In genomic region chr9:99109522-99109921, GRCh38 we compare ENCODE assay signal across 12 cellular contexts. TPM values are rescaled to one million over a fixed set of nuclear protein-coding genes. Genes with fewer than 3 reads are reported as not detected.
DNase-seq lines count a peak whose midpoint lies in the region; ATAC-seq and TF ChIP-seq lines count a peak whose summit lies in the region.
"Had no signal": no experiment of that assay in that cellular context is flagged by ENCODE, and none has a peak within 500 bp of the region (broad histone marks: within the 10 kb centered on the region; RNA-seq: fewer than 3 reads in every experiment).

No MANE protein-coding gene starts in this region.

- no peak overlapping the region for H3K4me3 ChIP-seq in CD8-positive, alpha-beta T cell (ENCODE audit: low read depth, low read length)
- peak overlapping the region; percentile 44 to 77 for H3K4me3 ChIP-seq in neutrophil (ENCODE audit: low read depth in 1 of 2, low read length in 1 of 2)
- H3K4me3 ChIP-seq: SJSA1 had no signal

- peak overlapping the region; percentile 50 for H3K4me3 Mint-ChIP-seq in CD8-positive, alpha-beta T cell

- no peaks in the 10 kb centered on the region for H3K27me3 Mint-ChIP-seq in CD8-positive, alpha-beta T cell (ENCODE audit: low read depth)

- intact Hi-C loops in CD8-positive, alpha-beta T cell (cut with DNase I, micrococcal nuclease) = loop anchor here (5.0 to 10.0 kb wide), 5 partner anchors 713 to 1125 kb away; partner anchors contain the start of genes ANP32B (in 1 of the 2), ERP44 (in 1 of the 2), INVS (in 1 of the 2) and NR4A3 (in 1 of the 2)

- peaks cover 3% of the 10 kb centered on the region for H3K9me3 Mint-ChIP-seq in CD8-positive, alpha-beta T cell

- H3K4me1 ChIP-seq in CD8-positive, alpha-beta T cell (ENCODE audit: insufficient read depth, low read length) = peaks cover 78% of the 10 kb centered on the region
- H3K4me1 ChIP-seq in neutrophil (ENCODE audit: control insufficient read depth in 1 of 2, insufficient read depth in 1 of 2, low read depth in 1 of 2, low read length in 1 of 2) = peaks cover 88 to 90% of the 10 kb centered on the region in 2 experiments

- H3K9me3 ChIP-seq in CD8-positive, alpha-beta T cell (ENCODE audit: low read length) = no peaks in the 10 kb centered on the region
- no peaks in the 10 kb centered on the region for H3K9me3 ChIP-seq in neutrophil
- H3K9me3 ChIP-seq: SJSA1 had no signal

- H3K27ac ChIP-seq in CD8-positive, alpha-beta T cell (ENCODE audit: low read depth, low read length) = no peak overlapping the region
- H3K27ac ChIP-seq in neutrophil = peak overlapping the region; percentile 94
- H3K27ac ChIP-seq: SJSA1 had no signal

- peaks cover 84% of the 10 kb centered on the region for H3K4me1 Mint-ChIP-seq in CD8-positive, alpha-beta T cell (ENCODE audit: low read depth)

- ATAC-seq in CD8-positive, alpha-beta T cell = no peak
- ATAC-seq in HG03280 (IDR thresholded peaks at IDR 0.05; ENCODE audit: unreplicated experiment) = no peak
- no peak for ATAC-seq in HG03045 (IDR thresholded peaks at IDR 0.05; ENCODE audit: unreplicated experiment)

- POLR2A ChIA-PET in CD8-positive, alpha-beta T cell (lab: Charles Lee) = no interaction called here

- DNase-seq in CD8-positive, alpha-beta T cell = no peak
- peak; percentile 62 for DNase-seq in NAMALWA (ENCODE audit: low spot score)
- peak; percentile 82 for DNase-seq in cerebellar cortex (ENCODE audit: low spot score)
- DNase-seq in HUDEP-2 (lab: John Stamatoyannopoulos, UW; ENCODE audit: unreplicated experiment in 76 of 76) = no peak
- no peak for DNase-seq in activated CD4-positive, alpha-beta T cell treated with anti-CD3 and anti-CD28 coated beads, Interleukin-2, amount 50 U/mL, for 48 hours
- DNase-seq: NCI-H1105; posterior cingulate gyrus; stimulated activated CD8-positive, alpha-beta memory T cell treated with anti-CD3 and anti-CD28 coated beads, Interleukin-4, amount 100 ng/mL, for 48 hours had no signal

- TF ChIP-seq CTCF in CD8-positive, alpha-beta T cell (IDR thresholded peaks at IDR 0.05) = no peak
- TF ChIP-seq CTCF in neutrophil (IDR thresholded peaks at IDR 0.05) = no peak

- no peaks in the 10 kb centered on the region for H3K27me3 ChIP-seq in CD8-positive, alpha-beta T cell (ENCODE audit: insufficient read depth, low read length)
- H3K27me3 ChIP-seq in neutrophil = no peaks in the 10 kb centered on the region
- H3K27me3 ChIP-seq: SJSA1 had no signal

- no peaks in the 10 kb centered on the region for H3K36me3 ChIP-seq in CD8-positive, alpha-beta T cell (ENCODE audit: insufficient read depth, low read length)
- H3K36me3 ChIP-seq in neutrophil = no peaks in the 10 kb centered on the region

- H3K36me3 Mint-ChIP-seq in CD8-positive, alpha-beta T cell = peaks cover 11% of the 10 kb centered on the region

- peak overlapping the region; percentile 82 for H3K27ac Mint-ChIP-seq in CD8-positive, alpha-beta T cell

- CTCF ChIA-PET in CD8-positive, alpha-beta T cell (lab: Charles Lee) = no interaction called here

RNA-seq across cellular contexts. Expression of gene TGFBR1, which starts 4.6 kb away (rescaled TPM):
- total RNA-seq in CD8-positive, alpha-beta T cell = 10 to 100 TPM; 24.2 to 25.8 TPM

Comparison
In these comparisons a context has a peak if more than half of its experiments do, and no peak if none do; other contexts are left out.
1. DNase-seq: peak in NAMALWA (single experiment) and cerebellar cortex (single experiment); none in CD8-positive, alpha-beta T cell (0 of 7), HUDEP-2 (0 of 76) and activated CD4-positive, alpha-beta T cell treated with anti-CD3 and anti-CD28 coated beads, Interleukin-2, amount 50 U/mL, for 48 hours (0 of 2).